Comparison of ENCODE assay signal across 14 cellular contexts in genomic region chr7:23184291-23184690, GRCh38. TPM values are rescaled to one million over a fixed set of nuclear protein-coding genes. Genes with fewer than 3 reads are reported as not detected.
DNase-seq lines count a peak whose midpoint lies in the region; ATAC-seq, FAIRE-seq and TF ChIP-seq lines count a peak whose summit lies in the region.
"Had no signal": no experiment of that assay in that cellular context is flagged by ENCODE, and none has a peak within 500 bp of the region (broad histone marks: within the 10 kb centered on the region; RNA-seq: fewer than 3 reads in every experiment).

No MANE protein-coding gene starts in this region.

- peaks cover 30% of the 10 kb centered on the region for H3K36me3 Mint-ChIP-seq in WTC11

- H3K4me2 ChIP-seq in hepatocyte: peak overlapping the region; percentile 28

- peak; percentile 66 for FAIRE-seq in G401.6 (lab: Jason Lieb, UNC)

- H3K4me1 ChIP-seq in BE2C (no peaks in the 10 kb centered on the region; the same call in 1 of the 2 replicates), hepatocyte (ENCODE audit: insufficient read depth) (peaks cover 9% of the 10 kb centered on the region), heart left ventricle (peaks cover 4 to 45% (median 26%) of the 10 kb centered on the region in 12 donors)

- no peaks in the 10 kb centered on the region for H4K20me1 ChIP-seq in hepatocyte (ENCODE audit: insufficient read depth, poor library complexity, severe bottlenecking)

- intact Hi-C loops in sciatic nerve (cut with DNase I) (no loop called here), heart left ventricle (cut with DNase I) (loop anchor here in 7 of 10 donors (5.0 to 10.0 kb wide), 8 partner anchors 63 to 413 kb away; partner anchors contain the start of genes KLHL7 (in 4 of the 7), CCDC126 (in 1 of the 7), GPNMB (in 1 of the 7) and HYCC1 (in 1 of the 7))

- H3K27me3 ChIP-seq in BE2C (no peaks in the 10 kb centered on the region), hepatocyte (no peaks in the 10 kb centered on the region), heart left ventricle (no peaks in the 10 kb centered on the region)
- H3K27me3 ChIP-seq: sigmoid colon had no signal

- H3K27me3 Mint-ChIP-seq in WTC11 (ENCODE audit: low read depth): no peaks in the 10 kb centered on the region

- H3K4me3 ChIP-seq in BE2C (ENCODE audit: low read depth, low read length): peak overlapping the region; percentile 75; the same call in 1 of the 2 replicates
- H3K4me3 ChIP-seq in hepatocyte: no peak overlapping the region
- no peak overlapping the region for H3K4me3 ChIP-seq in heart left ventricle
- H3K4me3 ChIP-seq: sigmoid colon had no signal

- H3K79me2 ChIP-seq in hepatocyte: peaks cover 45% of the 10 kb centered on the region

- peak overlapping the region; percentile 85; the same call in 1 of the 2 replicates for H3K4me3 Mint-ChIP-seq in WTC11

- TF ChIP-seq POLR2A in heart left ventricle (IDR thresholded peaks at IDR 0.05): no peak

- H3K36me3 ChIP-seq in BE2C: peaks cover 40% of the 10 kb centered on the region
- H3K36me3 ChIP-seq in hepatocyte (replicated peaks; ENCODE audit: insufficient read depth, low read depth): no peaks in the 10 kb centered on the region
- H3K36me3 ChIP-seq in heart left ventricle: peaks cover 0 to 44% (median 42%) of the 10 kb centered on the region in 9 donors

- POLR2A ChIA-PET in WTC11 (lab: Charles Lee): interaction anchor here (1.4 kb wide), 1 partner anchor 9 kb away, joined by 4 read pairs; no protein-coding TSS in a partner anchor

- peaks cover 15% of the 10 kb centered on the region for H3K4me1 Mint-ChIP-seq in WTC11

- TF ChIP-seq CTCF in BE2C (IDR thresholded peaks at IDR 0.05; ENCODE audit: low read depth, low read length): no peak
- no peak for TF ChIP-seq CTCF in WTC11 (IDR thresholded peaks at IDR 0.05)
- TF ChIP-seq CTCF in hepatocyte (IDR thresholded peaks at IDR 0.05; ENCODE audit: poor library complexity): no peak
- no peak for TF ChIP-seq CTCF in heart left ventricle (IDR thresholded peaks at IDR 0.05)

- no peak overlapping the region for H3K27ac ChIP-seq in hepatocyte
- peak overlapping the region in 1 of 12 donors; percentile 3 for H3K27ac ChIP-seq in heart left ventricle
- H3K27ac ChIP-seq: sigmoid colon, VCaP had no signal

- H3K9me2 ChIP-seq in hepatocyte (replicated peaks; ENCODE audit: insufficient read depth): no peaks in the 10 kb centered on the region

- ATAC-seq in WTC11 (no peak), sciatic nerve (no peak), heart left ventricle (no peak)

- H2AFZ ChIP-seq in hepatocyte: no peak overlapping the region

- DNase-seq in BE2C (no peak), WTC11 (ENCODE audit: low spot score) (no peak), hepatocyte (ENCODE audit: low spot score) (no peak), cerebellar cortex (ENCODE audit: low spot score) (no peak), NCI-H510A treated with DMSO at 0.1 percent for 48 hours (lab: John Stamatoyannopoulos, UW) (no peak), sciatic nerve (ENCODE audit: low spot score) (no peak), heart left ventricle (no peak)
- DNase-seq: activated effector memory CD4-positive, alpha-beta T cell treated with anti-CD3 and anti-CD28 coated beads, Interleukin-2, amount 50 U/mL, for 16 hours; NCI-H1092; NCI-H524 treated with DMSO at 0.1 percent for 48 hours; Right ventricle myocardium superior; sigmoid colon had no signal

- CTCF ChIA-PET in WTC11 (lab: Charles Lee): interaction anchor here (0.6 to 1.3 kb wide), 4 partner anchors 10 to 88 kb away, joined by 3 to 10 read pairs (median 4); no protein-coding TSS in a partner anchor

- 0 out of 2 replicates have a peak overlapping the region, but pooled peaks have one; percentile 63 for H3K27ac Mint-ChIP-seq in WTC11

- H3K9me3 Mint-ChIP-seq in WTC11: no peaks in the 10 kb centered on the region

- 96% methylated on average over 1 of the region's 1 CpG for WGBS in hepatocyte (ENCODE audit: low lambda C conversion rate, missing lambda C conversion rate)
- 68 to 80% (median 75%) methylated on average over 1 of the region's 1 CpG for WGBS in heart left ventricle, 4 donors

- H3K9me3 ChIP-seq in BE2C (no peaks in the 10 kb centered on the region), hepatocyte (ENCODE audit: low read depth) (no peaks in the 10 kb centered on the region), heart left ventricle (no peaks in the 10 kb centered on the region)
- H3K9me3 ChIP-seq: sigmoid colon had no signal

TF ChIP-seq in WTC11, 78 proteins besides CTCF, POLR2A, EP300 and RAD21 (continues in another document):
- TF ChIP-seq FOXK1 (CRISPR knock-in tag; IDR thresholded peaks at IDR 0.05): no peak
- no peak for TF ChIP-seq ZNF512 (CRISPR knock-in tag; IDR thresholded peaks at IDR 0.05; ENCODE audit: borderline replicate concordance)
- TF ChIP-seq, protein P1, sequence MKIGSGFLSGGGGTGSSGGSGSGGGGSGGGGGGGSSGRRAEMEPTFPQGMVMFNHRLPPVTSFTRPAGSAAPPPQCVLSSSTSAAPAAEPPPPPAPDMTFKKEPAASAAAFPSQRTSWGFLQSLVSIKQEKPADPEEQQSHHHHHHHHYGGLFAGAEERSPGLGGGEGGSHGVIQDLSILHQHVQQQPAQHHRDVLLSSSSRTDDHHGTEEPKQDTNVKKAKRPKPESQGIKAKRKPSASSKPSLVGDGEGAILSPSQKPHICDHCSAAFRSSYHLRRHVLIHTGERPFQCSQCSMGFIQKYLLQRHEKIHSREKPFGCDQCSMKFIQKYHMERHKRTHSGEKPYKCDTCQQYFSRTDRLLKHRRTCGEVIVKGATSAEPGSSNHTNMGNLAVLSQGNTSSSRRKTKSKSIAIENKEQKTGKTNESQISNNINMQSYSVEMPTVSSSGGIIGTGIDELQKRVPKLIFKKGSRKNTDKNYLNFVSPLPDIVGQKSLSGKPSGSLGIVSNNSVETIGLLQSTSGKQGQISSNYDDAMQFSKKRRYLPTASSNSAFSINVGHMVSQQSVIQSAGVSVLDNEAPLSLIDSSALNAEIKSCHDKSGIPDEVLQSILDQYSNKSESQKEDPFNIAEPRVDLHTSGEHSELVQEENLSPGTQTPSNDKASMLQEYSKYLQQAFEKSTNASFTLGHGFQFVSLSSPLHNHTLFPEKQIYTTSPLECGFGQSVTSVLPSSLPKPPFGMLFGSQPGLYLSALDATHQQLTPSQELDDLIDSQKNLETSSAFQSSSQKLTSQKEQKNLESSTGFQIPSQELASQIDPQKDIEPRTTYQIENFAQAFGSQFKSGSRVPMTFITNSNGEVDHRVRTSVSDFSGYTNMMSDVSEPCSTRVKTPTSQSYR (CRISPR knock-in tag; IDR thresholded peaks at IDR 0.05): no peak
- no peak for TF ChIP-seq JAZF1 (CRISPR knock-in tag; IDR thresholded peaks at IDR 0.05)
- TF ChIP-seq ZNF396 (CRISPR knock-in tag; IDR thresholded peaks at IDR 0.05; ENCODE audit: borderline replicate concordance): no peak
- no peak for TF ChIP-seq ZNF671 (CRISPR knock-in tag; IDR thresholded peaks at IDR 0.05)
- no peak for TF ChIP-seq NFE2L1 (CRISPR knock-in tag; IDR thresholded peaks at IDR 0.05)
- TF ChIP-seq, protein P2, sequence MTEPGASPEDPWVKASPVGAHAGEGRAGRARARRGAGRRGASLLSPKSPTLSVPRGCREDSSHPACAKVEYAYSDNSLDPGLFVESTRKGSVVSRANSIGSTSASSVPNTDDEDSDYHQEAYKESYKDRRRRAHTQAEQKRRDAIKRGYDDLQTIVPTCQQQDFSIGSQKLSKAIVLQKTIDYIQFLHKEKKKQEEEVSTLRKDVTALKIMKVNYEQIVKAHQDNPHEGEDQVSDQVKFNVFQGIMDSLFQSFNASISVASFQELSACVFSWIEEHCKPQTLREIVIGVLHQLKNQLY (CRISPR knock-in tag; IDR thresholded peaks at IDR 0.05): no peak
- TF ChIP-seq ZMAT4 (CRISPR knock-in tag; IDR thresholded peaks at IDR 0.05): no peak
- TF ChIP-seq, protein P3, sequence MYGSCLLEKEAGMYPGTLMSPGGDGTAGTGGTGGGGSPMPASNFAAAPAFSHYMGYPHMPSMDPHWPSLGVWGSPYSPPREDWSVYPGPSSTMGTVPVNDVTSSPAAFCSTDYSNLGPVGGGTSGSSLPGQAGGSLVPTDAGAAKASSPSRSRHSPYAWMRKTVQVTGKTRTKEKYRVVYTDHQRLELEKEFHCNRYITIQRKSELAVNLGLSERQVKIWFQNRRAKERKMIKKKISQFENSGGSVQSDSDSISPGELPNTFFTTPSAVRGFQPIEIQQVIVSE (CRISPR knock-in tag; IDR thresholded peaks at IDR 0.05; ENCODE audit: borderline replicate concordance): no peak
- TF ChIP-seq CBFB (CRISPR knock-in tag; IDR thresholded peaks at IDR 0.05; ENCODE audit: low read depth): no peak
- no peak for TF ChIP-seq CREM (CRISPR knock-in tag; IDR thresholded peaks at IDR 0.05)

RNA-seq across cellular contexts. Expression of gene NUP42, which starts 2.4 kb away (rescaled TPM):
- 43.0 TPM for polyA plus RNA-seq in BE2C (2012; ENCODE audit: insufficient read depth, insufficient read length, low read depth)
- total RNA-seq in WTC11 (2021) (31.8 to 40.8 TPM (median 34.4 TPM) in 3 replicates), hepatocyte (34.6 and 47.9 TPM in 2 replicates), sciatic nerve (26.6 TPM), heart left ventricle (10 to 100 TPM; 12.7 to 24.7 (median 18.9) TPM)
- polyA plus RNA-seq in hepatocyte (21.9 and 23.6 TPM in 2 replicates), heart left ventricle (10 to 100 TPM; 19.4 to 26.1 TPM)
